6 cellular contexts compared by ENCODE assay signal in the genomic region with DNA sequence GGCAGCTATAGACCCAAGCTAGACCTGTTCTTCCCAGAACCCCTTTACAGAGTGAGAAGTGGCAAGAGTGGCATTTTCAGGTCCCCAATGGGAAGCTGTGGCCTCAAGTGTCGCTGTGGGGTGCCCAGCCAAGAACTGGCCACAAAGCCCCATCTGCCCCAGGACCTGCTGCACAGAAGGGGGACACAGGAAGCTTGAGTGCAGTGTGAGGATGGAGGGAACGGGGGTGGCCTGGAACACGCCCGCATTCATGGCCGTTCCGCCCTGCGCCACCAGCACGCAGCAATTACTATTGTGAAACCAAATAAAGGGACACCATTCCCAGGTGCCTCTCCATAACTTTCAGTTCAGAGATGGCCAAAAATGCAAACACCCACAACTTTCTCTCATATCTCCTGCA.
"Had no signal": no experiment of that assay in that cellular context is flagged by ENCODE, and none has a peak within 500 bp of the region (broad histone marks: within the 10 kb centered on the region; RNA-seq: fewer than 3 reads in every experiment).

No MANE protein-coding gene starts in this region.

- H3K36me3 Mint-ChIP-seq: IgD-negative memory B cell had no signal

- H3K4me1 Mint-ChIP-seq: GM23338, IgD-negative memory B cell had no signal

- H3K27ac Mint-ChIP-seq: GM23338, IgD-negative memory B cell had no signal

- H3K4me3 ChIP-seq: GM23338 had no signal

- H3K9me3 Mint-ChIP-seq: H9 had no signal

- H3K27ac ChIP-seq: HL-60 had no signal

- ATAC-seq: GM23338, HepG2 had no signal

- H3K4me3 Mint-ChIP-seq: GM23338, H9, IgD-negative memory B cell had no signal

- DNase-seq: H9, HCEC 1CT had no signal
